Comparison of ENCODE assay signal across 8 cellular contexts in genomic region chr2:207142461-207142860, GRCh38. TPM values are rescaled to one million over a fixed set of nuclear protein-coding genes. Genes with fewer than 3 reads are reported as not detected.
DNase-seq lines count a peak whose midpoint lies in the region; ATAC-seq and TF ChIP-seq lines count a peak whose summit lies in the region.

No MANE protein-coding gene starts in this region.

- CTCF ChIA-PET in T-cell (lab: Charles Lee): interaction anchor here (0.6 to 1.9 kb wide), 16 partner anchors 8 to 342 kb away, joined by 3 to 8 read pairs (median 3); partner anchors contain the start of gene KLF7 (in 2 of the 2)

- H3K9me3 Mint-ChIP-seq in T-cell: no peaks in the 10 kb centered on the region

- peak overlapping the region; percentile 92 to 97 for H3K27ac Mint-ChIP-seq in T-cell

- no peak overlapping the region for H3K27ac ChIP-seq in BLaER1
- no peak overlapping the region for H3K27ac ChIP-seq in foreskin keratinocyte
- peak overlapping the region in 18 of 21 experiments; percentile 15 to 85 (median 77) for H3K27ac ChIP-seq in skin epidermis

- peak overlapping the region; percentile 68 to 69 (median 68) for H3K4me3 Mint-ChIP-seq in T-cell

- H3K4me2 ChIP-seq in BLaER1: peak overlapping the region; percentile 92

- DNase-seq in T-cell: peak in 11 of 34 experiments; percentile 1 to 40 (median 23)
- DNase-seq in foreskin keratinocyte: no peak
- DNase-seq in AG08395 (ENCODE audit: low spot score): no peak
- DNase-seq in stimulated activated CD4-positive, alpha-beta T cell treated with anti-CD3 and anti-CD28 coated beads, Interleukin-1b, Interleukin-23, amount 100 ng/mL, for 48 hours: no peak

- H3K4me3 ChIP-seq in BLaER1 (no peak overlapping the region), skin epidermis (no peak overlapping the region)

- peaks cover 67 to 88% (median 84%) of the 10 kb centered on the region in 3 donors for H3K4me1 Mint-ChIP-seq in T-cell

- POLR2A ChIA-PET in T-cell (lab: Charles Lee): interaction anchor here (0.5 to 5.0 kb wide), 12 partner anchors 8 to 387 kb away, joined by 3 to 49 read pairs (median 4); partner anchors contain the start of genes KLF7 (in 2 of the 2) and CREB1 (in 1 of the 2)

- peaks cover 18% of the 10 kb centered on the region for H3K36me3 Mint-ChIP-seq in T-cell

- no peaks in the 10 kb centered on the region for H3K27me3 ChIP-seq in BLaER1
- no peaks in the 10 kb centered on the region for H3K27me3 ChIP-seq in foreskin keratinocyte

- no peaks in the 10 kb centered on the region for H3K9me3 ChIP-seq in BLaER1

- peak; percentile 22 for TF ChIP-seq CTCF in foreskin keratinocyte (conservative IDR thresholded peaks at IDR 0.05)

- peaks cover 44% of the 10 kb centered on the region for H3K4me1 ChIP-seq in BLaER1
- H3K4me1 ChIP-seq in foreskin keratinocyte: peaks cover 27% of the 10 kb centered on the region

- no peaks in the 10 kb centered on the region for H3K36me3 ChIP-seq in BLaER1

- no peaks in the 10 kb centered on the region for H3K27me3 Mint-ChIP-seq in T-cell

- no peaks in the 10 kb centered on the region for H4K20me1 ChIP-seq in BLaER1

- no peak overlapping the region for H3K9ac ChIP-seq in BLaER1

- ATAC-seq in GM21825 (IDR thresholded peaks at IDR 0.05; ENCODE audit: unreplicated experiment): peak; percentile 44
- peak in 2 of 4 experiments; percentile 13 to 26 for ATAC-seq in T-cell (replicated peaks in 1 of 4)
- peak; percentile 37 for ATAC-seq in foreskin keratinocyte
- ATAC-seq in HG02840 (IDR thresholded peaks at IDR 0.05; ENCODE audit: low FRiP score, unreplicated experiment): no peak

RNA-seq across cellular contexts. Expression of gene KLF7, which starts 23.3 kb away (rescaled TPM):
- 10 to 100 TPM; 56.8 to 90.6 (median 65.7) TPM for total RNA-seq in T-cell
- 32.3 and 40.6 TPM in 2 replicates for total RNA-seq in foreskin keratinocyte
- 6.3 and 6.7 TPM in 2 replicates for polyA plus RNA-seq in foreskin keratinocyte

Comparison
In these comparisons a context has a peak if more than half of its experiments do, and no peak if none do; other contexts are left out.
1. H3K27ac ChIP-seq: peak in skin epidermis (18 of 21); none in BLaER1 (single experiment) and foreskin keratinocyte (single experiment).